In genomic region chr11:79440451-79441158, GRCh38 we compare ENCODE assay signal across 9 cellular contexts. TPM values are rescaled to one million over a fixed set of nuclear protein-coding genes. Genes with fewer than 3 reads are reported as not detected.
A peak's percentile ranks its signal among the peaks of the same experiment; 100 is the strongest.
DNase-seq lines count a peak whose midpoint lies in the region; ATAC-seq and TF ChIP-seq lines count a peak whose summit lies in the region.
"Had no signal": no experiment of that assay in that cellular context is flagged by ENCODE, and none has a peak within 500 bp of the region (broad histone marks: within the 10 kb centered on the region; RNA-seq: fewer than 3 reads in every experiment).

Gene TENM4 (minus strand): TSS chr11:79441030. CDS start chr11:79069944, 371,086 bp downstream.

- under 1% methylated on average over 49 of the region's 83 CpGs for WGBS in prostate gland

- intact Hi-C loops in prostate gland (cut with DNase I) = no loop called here

- H3K27ac ChIP-seq in prostate gland = peak within 1 kb of the TSS in 1 of 2 donors; percentile 63

- no peaks in the 10 kb centered on the region for H3K36me3 ChIP-seq in prostate gland

- no peak for TF ChIP-seq POLR2A in prostate gland (IDR thresholded peaks at IDR 0.05)

- ATAC-seq in GM19397 (IDR thresholded peaks at IDR 0.05; ENCODE audit: unreplicated experiment) = peak; percentile 47
- no peak for ATAC-seq in GM19328 (IDR thresholded peaks at IDR 0.05; ENCODE audit: unreplicated experiment)

- H3K4me3 ChIP-seq in astrocyte of the cerebellum (ENCODE audit: low read depth, low read length) (peak within 1 kb of the TSS; percentile 83), prostate gland (peak within 1 kb of the TSS; percentile 24 to 36)

- DNase-seq in C1 segment of cervical spinal cord (lab: John Stamatoyannopoulos, UW) (peak in 11 of 14 donors; percentile 28 to 81 (median 64)), NCI-H1694 treated with DMSO at 0.1 percent for 48 hours (lab: John Stamatoyannopoulos, UW) (peak; percentile 47), astrocyte of the cerebellum (ENCODE audit: low read depth) (peak; percentile 73), hippocampal formation (lab: John Stamatoyannopoulos, UW) (peak; percentile 64 to 80), prostate gland (ENCODE audit: low spot score) (peak; percentile 40)
- DNase-seq in stimulated activated CD4-positive, alpha-beta T cell treated with anti-CD3 and anti-CD28 coated beads, Interleukin-4, amount 100 ng/mL, for 4 hours = no peak

- TF ChIP-seq CTCF in astrocyte of the cerebellum (IDR thresholded peaks at IDR 0.05; ENCODE audit: low read depth, low read length, missing control alignments) (peak; percentile 38), prostate gland (IDR thresholded peaks at IDR 0.05) (peak in 1 of 4 experiments; percentile 45)

- H3K27me3 ChIP-seq in prostate gland (replicated peaks; ENCODE audit: insufficient read depth) = no peaks in the 10 kb centered on the region

- in situ Hi-C loops in astrocyte of the cerebellum (cut with HindIII; ENCODE audit: low sequenced_read_pairs) = no loop called here

- H3K9me3 ChIP-seq in prostate gland = no peaks in the 10 kb centered on the region

- H3K4me1 ChIP-seq in prostate gland (replicated peaks) = peaks cover 6% of the 10 kb centered on the region

RNA-seq across cellular contexts. Expression of gene TENM4, which starts in this region (rescaled TPM):
- total RNA-seq in prostate gland = 1 to 10 TPM; 2.6 to 6.8 TPM
- total RNA-seq: NCI-H460 had no signal

Comparison
In these comparisons a context has a peak if more than half of its experiments do, and no peak if none do; other contexts are left out.
1. DNase-seq: peak in C1 segment of cervical spinal cord (11 of 14), NCI-H1694 treated with DMSO at 0.1 percent for 48 hours (single experiment), astrocyte of the cerebellum (single experiment), hippocampal formation (2 of 2) and prostate gland (single experiment); none in stimulated activated CD4-positive, alpha-beta T cell treated with anti-CD3 and anti-CD28 coated beads, Interleukin-4, amount 100 ng/mL, for 4 hours (0 of 2).